ENCODE assay signal across 19 cellular contexts in genomic region chr13:49733181-49733951, GRCh38. TPM values are rescaled to one million over a fixed set of nuclear protein-coding genes. Genes with fewer than 3 reads are reported as not detected.
DNase-seq lines count a peak whose midpoint lies in the region; ATAC-seq and TF ChIP-seq lines count a peak whose summit lies in the region.
"Had no signal": no experiment of that assay in that cellular context is flagged by ENCODE, and none has a peak within 500 bp of the region (broad histone marks: within the 10 kb centered on the region; RNA-seq: fewer than 3 reads in every experiment).

No MANE protein-coding gene starts in this region.

- H3K79me2 ChIP-seq in SK-N-SH (ENCODE audit: insufficient read depth) (peaks cover 17% of the 10 kb centered on the region; the same call in 1 of the 2 replicates), mammary epithelial cell (ENCODE audit: insufficient read depth, low read length) (no peaks in the 10 kb centered on the region)

- no peaks in the 10 kb centered on the region for H3K9me2 ChIP-seq in SK-N-SH

- ATAC-seq in SK-N-SH treated with all-trans-retinoic acid at 6 μM for 48 hours, result 0 out of 3 replicates have a peak, but pooled peaks have one; percentile 16
- no peak for ATAC-seq in stimulated activated naive B cell treated with anti-CD40 and anti-IgM and Interleukin-4, amounts not matched to agents 10 μg/mL and 1 μg/mL and 100 μg/mL, for 72 hours (replicated peaks)
- ATAC-seq in GM21447 (IDR thresholded peaks at IDR 0.05; ENCODE audit: unreplicated experiment), result no peak
- ATAC-seq in naive thymus-derived CD8-positive, alpha-beta T cell, result no peak
- ATAC-seq: A549 had no signal

- H3K27me3 Mint-ChIP-seq in stimulated activated naive B cell treated with anti-CD40 and anti-IgM and Interleukin-4, amounts not matched to agents 10 μg/mL and 1 μg/mL and 100 μg/mL, for 72 hours, result no peaks in the 10 kb centered on the region
- no peaks in the 10 kb centered on the region for H3K27me3 Mint-ChIP-seq in naive thymus-derived CD8-positive, alpha-beta T cell
- H3K27me3 Mint-ChIP-seq: activated naive CD8-positive, alpha-beta T cell treated with anti-CD3 and anti-CD28 coated beads, Interleukin-2, amount 10 ng/mL, durations not matched to agents 7 days and 5 days had no signal

- TF ChIP-seq EP300 in SK-N-SH (IDR thresholded peaks at IDR 0.05; ENCODE audit: borderline replicate concordance in 1 of 2, low read depth in 1 of 2, low read length in 1 of 2), result no peak

- no peaks in the 10 kb centered on the region for H3K9me3 Mint-ChIP-seq in stimulated activated naive B cell treated with anti-CD40 and anti-IgM and Interleukin-4, amounts not matched to agents 10 μg/mL and 1 μg/mL and 100 μg/mL, for 72 hours
- no peaks in the 10 kb centered on the region for H3K9me3 Mint-ChIP-seq in naive thymus-derived CD8-positive, alpha-beta T cell
- H3K9me3 Mint-ChIP-seq: activated naive CD8-positive, alpha-beta T cell treated with anti-CD3 and anti-CD28 coated beads, Interleukin-2, amount 10 ng/mL, durations not matched to agents 7 days and 5 days; immature natural killer cell; neural crest cell had no signal

- H3K27ac Mint-ChIP-seq in stimulated activated naive B cell treated with anti-CD40 and anti-IgM and Interleukin-4, amounts not matched to agents 10 μg/mL and 1 μg/mL and 100 μg/mL, for 72 hours, result peak overlapping the region; percentile 56
- peak overlapping the region in 3 of 10 donors; percentile 31 to 36 (median 33) for H3K27ac Mint-ChIP-seq in naive thymus-derived CD8-positive, alpha-beta T cell
- H3K27ac Mint-ChIP-seq: activated naive CD8-positive, alpha-beta T cell treated with anti-CD3 and anti-CD28 coated beads, Interleukin-2, amount 10 ng/mL, durations not matched to agents 7 days and 5 days had no signal

- H4K20me1 ChIP-seq in SK-N-SH (ENCODE audit: insufficient read depth) (peaks cover 14% of the 10 kb centered on the region), mammary epithelial cell (ENCODE audit: insufficient read depth, low read length) (no peaks in the 10 kb centered on the region)

- DNase-seq in SK-N-SH, result no peak
- peak; percentile 70 for DNase-seq in mammary epithelial cell
- peak; percentile 2 for DNase-seq in left kidney (ENCODE audit: low read depth, low spot score)
- no peak for DNase-seq in stimulated activated naive B cell treated with anti-CD40 and anti-IgM and Interleukin-4, amounts not matched to agents 10 μg/mL and 1 μg/mL and 100 μg/mL, for 72 hours
- no peak for DNase-seq in NCI-H2227 treated with DMSO at 0.1 percent for 48 hours (lab: John Stamatoyannopoulos, UW)
- DNase-seq in naive thymus-derived CD8-positive, alpha-beta T cell, result no peak
- DNase-seq: activated CD4-positive, CD25-positive, alpha-beta regulatory T cell; activated naive CD8-positive, alpha-beta T cell treated with anti-CD3 and anti-CD28 coated beads, Interleukin-2, amount 10 ng/mL, durations not matched to agents 7 days and 5 days; immature natural killer cell; Karpas-422; NCI-H1930; SJCRH30; testis had no signal

- H3K9ac ChIP-seq in SK-N-SH (no peak overlapping the region), mammary epithelial cell (ENCODE audit: insufficient read depth, low read length) (no peak overlapping the region)

- H3K27me3 ChIP-seq in SK-N-SH (ENCODE audit: insufficient read depth) (no peaks in the 10 kb centered on the region), mammary epithelial cell (ENCODE audit: insufficient read depth, low read length) (no peaks in the 10 kb centered on the region)
- H3K27me3 ChIP-seq: SJCRH30, testis had no signal

- peaks cover 36% of the 10 kb centered on the region for H3F3A ChIP-seq in SK-N-SH (replicated peaks; ENCODE audit: insufficient read depth)

- H3K4me1 Mint-ChIP-seq in stimulated activated naive B cell treated with anti-CD40 and anti-IgM and Interleukin-4, amounts not matched to agents 10 μg/mL and 1 μg/mL and 100 μg/mL, for 72 hours, result no peaks in the 10 kb centered on the region
- peaks cover 0 to 2% (median 0%) of the 10 kb centered on the region in 4 donors for H3K4me1 Mint-ChIP-seq in naive thymus-derived CD8-positive, alpha-beta T cell
- H3K4me1 Mint-ChIP-seq: activated naive CD8-positive, alpha-beta T cell treated with anti-CD3 and anti-CD28 coated beads, Interleukin-2, amount 10 ng/mL, durations not matched to agents 7 days and 5 days; immature natural killer cell; neural crest cell had no signal

- H3K4me3 Mint-ChIP-seq in stimulated activated naive B cell treated with anti-CD40 and anti-IgM and Interleukin-4, amounts not matched to agents 10 μg/mL and 1 μg/mL and 100 μg/mL, for 72 hours, result no peak overlapping the region
- H3K4me3 Mint-ChIP-seq in naive thymus-derived CD8-positive, alpha-beta T cell, result no peak overlapping the region
- H3K4me3 Mint-ChIP-seq: activated naive CD8-positive, alpha-beta T cell treated with anti-CD3 and anti-CD28 coated beads, Interleukin-2, amount 10 ng/mL, durations not matched to agents 7 days and 5 days; immature natural killer cell; neural crest cell had no signal

- no peak overlapping the region for H3K4me3 ChIP-seq in SK-N-SH (ENCODE audit: low read depth in 2 of 2, low read length in 1 of 2)
- no peak overlapping the region for H3K4me3 ChIP-seq in mammary epithelial cell (replicated peaks in 1 of 3; ENCODE audit: insufficient read depth in 1 of 3, low read depth in 2 of 3, low read length in 3 of 3)
- H3K4me3 ChIP-seq: A549, coronary artery, SJCRH30, testis had no signal

- POLR2A ChIA-PET in SK-N-SH (lab: Yijun Ruan, JAX), result no interaction called here
- POLR2A ChIA-PET in naive thymus-derived CD8-positive, alpha-beta T cell (lab: Charles Lee), result no interaction called here

- H3K4me2 ChIP-seq in SK-N-SH (no peak overlapping the region), mammary epithelial cell (ENCODE audit: insufficient read depth, low read depth, low read length) (no peak overlapping the region)
- H3K4me2 ChIP-seq: A549 had no signal

- peaks cover 7 to 16% of the 10 kb centered on the region in 2 donors for H3K36me3 Mint-ChIP-seq in stimulated activated naive B cell treated with anti-CD40 and anti-IgM and Interleukin-4, amounts not matched to agents 10 μg/mL and 1 μg/mL and 100 μg/mL, for 72 hours
- peaks cover 5 to 35% (median 9%) of the 10 kb centered on the region in 3 donors for H3K36me3 Mint-ChIP-seq in naive thymus-derived CD8-positive, alpha-beta T cell

- H3K9me3 ChIP-seq in SK-N-SH (no peaks in the 10 kb centered on the region), mammary epithelial cell (replicated peaks; ENCODE audit: insufficient read depth, low read length) (no peaks in the 10 kb centered on the region)
- H3K9me3 ChIP-seq: A549, Caco-2, SJCRH30, testis had no signal

- no peak for TF ChIP-seq RAD21 in SK-N-SH (IDR thresholded peaks at IDR 0.05; ENCODE audit: low read length)

- intact Hi-C loops in mammary epithelial cell (cut with micrococcal nuclease), result no loop called here

- in situ Hi-C loops in mammary epithelial cell (cut with MboI; ENCODE audit: low sequenced_read_pairs in 2 of 2), result no loop called here

- TF ChIP-seq CTCF in SK-N-SH (IDR thresholded peaks at IDR 0.05) (no peak), mammary epithelial cell (conservative IDR thresholded peaks at IDR 0.05 in 1 of 2, IDR thresholded peaks at IDR 0.05 in 1 of 2; ENCODE audit: extremely low read depth in 1 of 2, insufficient read depth in 1 of 2, low read depth in 1 of 2, low read length in 2 of 2) (no peak)

- peaks cover 0 to 12% of the 10 kb centered on the region in 2 experiments; a peak in 2 of 4 replicates for H3K4me1 ChIP-seq in SK-N-SH (ENCODE audit: control insufficient read depth in 1 of 2, insufficient read depth in 2 of 2, low read depth in 1 of 2, low read length in 1 of 2)
- no peaks in the 10 kb centered on the region for H3K4me1 ChIP-seq in mammary epithelial cell (ENCODE audit: insufficient read depth, low read length)
- H3K4me1 ChIP-seq: Caco-2, SJCRH30, testis had no signal

- H3K27ac ChIP-seq in SK-N-SH (ENCODE audit: low read depth in 2 of 2, low read length in 1 of 2) (peak overlapping the region in 1 of 2 experiments; percentile 74; a peak in 1 of 4 replicates), mammary epithelial cell (ENCODE audit: insufficient read depth, low read depth, low read length) (no peak overlapping the region)
- H3K27ac ChIP-seq: A549, coronary artery, SJCRH30, testis had no signal

- H3K36me3 ChIP-seq in SK-N-SH (replicated peaks in 1 of 2; ENCODE audit: control insufficient read depth in 1 of 2, insufficient read depth in 2 of 2, low read length in 1 of 2), result peaks cover 15 to 35% of the 10 kb centered on the region in 2 experiments
- H3K36me3 ChIP-seq in mammary epithelial cell (ENCODE audit: insufficient read depth, low read length), result peaks cover 5% of the 10 kb centered on the region

- no peak overlapping the region for H2AFZ ChIP-seq in SK-N-SH (ENCODE audit: low read depth)
- no peak overlapping the region for H2AFZ ChIP-seq in mammary epithelial cell (ENCODE audit: low read depth, low read length)

- WGBS in SK-N-SH (ENCODE audit: low lambda C conversion rate), result 92% methylated on average over 12 of the region's 12 CpGs
- 98% methylated on average over 8 of the region's 12 CpGs for WGBS in mammary epithelial cell (ENCODE audit: low coverage, missing lambda C conversion rate)

- CTCF ChIA-PET in SK-N-SH (lab: Yijun Ruan, JAX), result no interaction called here
- CTCF ChIA-PET in mammary epithelial cell (lab: Charles Lee; ENCODE audit: low non-redundant PET), result no interaction called here

- no TSS peak for BruUV-seq in mammary epithelial cell (replicated peaks; lab: Mats Ljungman, UMichigan)

- dilution Hi-C loops in mammary epithelial cell (cut with HindIII; ENCODE audit: low sequenced_read_pairs), result no loop called here

TF ChIP-seq in SK-N-SH treated with all-trans-retinoic acid at 6 μM for 48 hours, 23 proteins besides CTCF, POLR2A, EP300 and RAD21 (continues in another document):
- no peak for TF ChIP-seq TOX (CRISPR knock-in tag; IDR thresholded peaks at IDR 0.05; ENCODE audit: borderline replicate concordance)

RNA-seq across cellular contexts. Expression of gene EBPL, which starts 42.1 kb away (rescaled TPM):
- 113 and 114 TPM in 2 replicates for polyA plus RNA-seq in SK-N-SH (2012; rRNA removed)
- 112 and 118 TPM in 2 replicates for polyA plus RNA-seq in SK-N-SH (2012; cell fraction: cytosol; rRNA removed)
- 39.9 and 41.2 TPM in 2 replicates for polyA plus RNA-seq in SK-N-SH (2012; cell fraction: nucleus; rRNA removed)
- total RNA-seq in mammary epithelial cell, result 10 to 100 TPM; 26.7 to 46.1 TPM
- 75.7 TPM for polyA plus RNA-seq in mammary epithelial cell
- 44.6 TPM for polyA minus RNA-seq in mammary epithelial cell
- total RNA-seq in naive thymus-derived CD8-positive, alpha-beta T cell, result 10 to 100 TPM; 27.0 to 31.2 TPM
- 10 to 100 TPM; 57.0 to 76.5 (median 63.3) TPM for polyA plus RNA-seq in naive thymus-derived CD8-positive, alpha-beta T cell

RNA-seq across cellular contexts. Expression of gene KPNA3, which starts 59.1 kb away (rescaled TPM):
- polyA plus RNA-seq in SK-N-SH (2012; rRNA removed) (11.3 and 13.1 TPM in 2 replicates), mammary epithelial cell (29.5 TPM)
- 20.5 and 21.7 TPM in 2 replicates for polyA plus RNA-seq in SK-N-SH (2012; cell fraction: cytosol; rRNA removed)
- 7.6 and 17.0 TPM in 2 replicates for polyA plus RNA-seq in SK-N-SH (2012; cell fraction: nucleus; rRNA removed)
- 10 to 100 TPM; 35.5 to 37.7 TPM for total RNA-seq in mammary epithelial cell
- 45.0 TPM for polyA minus RNA-seq in mammary epithelial cell
- 10 to 100 TPM; 22.7 to 27.3 TPM for total RNA-seq in naive thymus-derived CD8-positive, alpha-beta T cell
- polyA plus RNA-seq in naive thymus-derived CD8-positive, alpha-beta T cell, result 10 to 100 TPM; 20.2 to 23.9 (median 20.3) TPM

Comparison
In these comparisons a context has a peak if more than half of its experiments do, and no peak if none do; other contexts are left out.
1. DNase-seq: peak in mammary epithelial cell (single experiment) and left kidney (single experiment); none in SK-N-SH (single experiment), stimulated activated naive B cell treated with anti-CD40 and anti-IgM and Interleukin-4, amounts not matched to agents 10 μg/mL and 1 μg/mL and 100 μg/mL, for 72 hours (single experiment), NCI-H2227 treated with DMSO at 0.1 percent for 48 hours (single experiment) and naive thymus-derived CD8-positive, alpha-beta T cell (0 of 10).